ENCODE assay signal across 8 cellular contexts in genomic region chr10:28676968-28677888, GRCh38. TPM values are rescaled to one million over a fixed set of nuclear protein-coding genes. Genes with fewer than 3 reads are reported as not detected.
DNase-seq lines count a peak whose midpoint lies in the region; ATAC-seq lines count a peak whose summit lies in the region.

Gene BAMBI (plus strand): TSS chr10:28677521. CDS start chr10:28677898, 377 bp downstream.

- DNase-seq in AG08396 (ENCODE audit: low spot score) = peak; percentile 97
- peak; percentile 47 for DNase-seq in NCI-H2196 treated with DMSO at 0.1 percent for 48 hours (lab: John Stamatoyannopoulos, UW; ENCODE audit: unreplicated experiment)
- peak; percentile 85 for DNase-seq in activated CD4-positive, CD25-positive, alpha-beta regulatory T cell treated with anti-CD3 and anti-CD28 coated beads, Interleukin-2, amount 50 U/mL, for 72 hours
- DNase-seq in cerebellum (ENCODE audit: low spot score) = peak; percentile 69
- DNase-seq in kidney tubule cell (ENCODE audit: low spot score) = peak; percentile 94
- DNase-seq in stimulated activated CD4-positive, alpha-beta T cell treated with anti-CD3 and anti-CD28 coated beads, Interleukin-15, amount 100 ng/mL, for 24 hours = peak; percentile 94

- ATAC-seq in GM18870 (IDR thresholded peaks at IDR 0.05; ENCODE audit: unreplicated experiment) = peak; percentile 56
- ATAC-seq in HG03097 (IDR thresholded peaks at IDR 0.05; ENCODE audit: low FRiP score, unreplicated experiment) = peak; percentile 98

RNA-seq across cellular contexts. Expression of gene BAMBI, which starts in this region (rescaled TPM):
- 4.1 TPM for total RNA-seq in cerebellum

Comparison
In these comparisons a context has a peak if more than half of its experiments do, and no peak if none do; other contexts are left out.
1. Peak in every context shown above with its lines: DNase-seq and ATAC-seq.
2. DNase-seq: peak in every context shown above with its lines; median percentile 97 in AG08396; 94 in kidney tubule cell; 94 in stimulated activated CD4-positive, alpha-beta T cell treated with anti-CD3 and anti-CD28 coated beads, Interleukin-15, amount 100 ng/mL, for 24 hours; 85 in activated CD4-positive, CD25-positive, alpha-beta regulatory T cell treated with anti-CD3 and anti-CD28 coated beads, Interleukin-2, amount 50 U/mL, for 72 hours; 69 in cerebellum; 47 in NCI-H2196 treated with DMSO at 0.1 percent for 48 hours.